ENCODE assay signal across 11 cellular contexts in genomic region chr11:64315667-64316526, GRCh38. TPM values are rescaled to one million over a fixed set of nuclear protein-coding genes. Genes with fewer than 3 reads are reported as not detected.
DNase-seq lines count a peak whose midpoint lies in the region; ATAC-seq and TF ChIP-seq lines count a peak whose summit lies in the region.
"Not testable (repeated sequence)": the region's sequence is repeated elsewhere in the genome, so short reads cannot be mapped to it uniquely, and the experiment has no call there.
"Had no signal": no experiment of that assay in that cellular context is flagged by ENCODE, and none has a peak within 500 bp of the region (broad histone marks: within the 10 kb centered on the region; RNA-seq: fewer than 3 reads in every experiment).

No MANE protein-coding gene starts in this region.

- H3K27me3 Mint-ChIP-seq in T-cell; activated naive CD4-positive, alpha-beta T cell treated with anti-CD3 and anti-CD28 coated beads for 36 hours (ENCODE audit: low read depth): not testable (repeated sequence)

- H3K4me3 Mint-ChIP-seq in T-cell: peak overlapping the region; percentile 91 to 96 (median 93)
- peak overlapping the region; percentile 94 for H3K4me3 Mint-ChIP-seq in activated naive CD4-positive, alpha-beta T cell treated with anti-CD3 and anti-CD28 coated beads for 36 hours

- H3K36me3 ChIP-seq in DOHH2 (ENCODE audit: control insufficient read depth, low read length): peaks cover 60% of the 10 kb centered on the region
- peaks cover 11% of the 10 kb centered on the region; the same call in 1 of the 2 replicates for H3K36me3 ChIP-seq in Karpas-422 (ENCODE audit: insufficient read depth, low read length)
- H3K36me3 ChIP-seq in effector memory CD4-positive, alpha-beta T cell (ENCODE audit: control insufficient read depth, insufficient read depth, low read length): peaks cover 13% of the 10 kb centered on the region
- peaks cover 15% of the 10 kb centered on the region for H3K36me3 ChIP-seq in iPS-18a (ENCODE audit: control insufficient read depth, low read depth, low read length)
- H3K36me3 ChIP-seq in neutrophil: peaks cover 47% of the 10 kb centered on the region
- H3K36me3 ChIP-seq in transverse colon: peaks cover 0 to 11% (median 3%) of the 10 kb centered on the region in 4 donors

- H3K4me1 ChIP-seq in DOHH2 (ENCODE audit: control insufficient read depth, low read length): peaks cover 28% of the 10 kb centered on the region
- H3K4me1 ChIP-seq in Karpas-422 (ENCODE audit: low read length): peaks cover 44% of the 10 kb centered on the region
- peaks cover 14% of the 10 kb centered on the region for H3K4me1 ChIP-seq in effector memory CD4-positive, alpha-beta T cell (ENCODE audit: control insufficient read depth, insufficient read depth, low read length, poor library complexity, severe bottlenecking)
- not testable (repeated sequence) for H3K4me1 ChIP-seq in iPS-18a (ENCODE audit: control insufficient read depth, low read depth, low read length)
- H3K4me1 ChIP-seq in neutrophil (ENCODE audit: control insufficient read depth in 1 of 2, insufficient read depth in 1 of 2, low read depth in 1 of 2, low read length in 1 of 2): peaks cover 26 to 31% of the 10 kb centered on the region in 2 experiments
- peaks cover 4 to 51% (median 31%) of the 10 kb centered on the region in 4 donors for H3K4me1 ChIP-seq in transverse colon

- peak overlapping the region; percentile 79 for H3K4me2 ChIP-seq in DOHH2 (ENCODE audit: low read length)
- H3K4me2 ChIP-seq in Karpas-422 (ENCODE audit: low read depth, low read length, poor library complexity, severe bottlenecking): peak overlapping the region; percentile 96

- H3K36me3 Mint-ChIP-seq in T-cell: peaks cover 20% of the 10 kb centered on the region
- H3K36me3 Mint-ChIP-seq in activated naive CD4-positive, alpha-beta T cell treated with anti-CD3 and anti-CD28 coated beads for 36 hours (ENCODE audit: low read depth): peaks cover 15% of the 10 kb centered on the region

- not testable (repeated sequence) for H3K9me3 ChIP-seq in DOHH2 (ENCODE audit: control insufficient read depth, insufficient read depth, low read length); Karpas-422 (ENCODE audit: low read length); effector memory CD4-positive, alpha-beta T cell (ENCODE audit: control insufficient read depth, low read length); iPS-18a (ENCODE audit: control insufficient read depth, low read depth, low read length); neutrophil; transverse colon

- TF ChIP-seq CTCF in DOHH2 (IDR thresholded peaks at IDR 0.05; ENCODE audit: low read depth, low read length, poor library complexity, severe bottlenecking); neutrophil (IDR thresholded peaks at IDR 0.05); transverse colon (IDR thresholded peaks at IDR 0.05): not testable (repeated sequence)

- H3K27ac ChIP-seq in DOHH2 (ENCODE audit: low read depth, low read length) (peak overlapping the region; percentile 93), Karpas-422 (ENCODE audit: low read length) (peak overlapping the region; percentile 81), neutrophil (peak overlapping the region; percentile 96), transverse colon (peak overlapping the region; percentile 95 to 99 (median 96))
- peak overlapping the region; percentile 94 for H3K27ac ChIP-seq in effector memory CD4-positive, alpha-beta T cell (ENCODE audit: insufficient read depth, low read length, poor library complexity, severe bottlenecking)
- H3K27ac ChIP-seq in iPS-18a (ENCODE audit: low read length): not testable (repeated sequence)

- H3K9ac ChIP-seq in Karpas-422 (ENCODE audit: low read length): peak overlapping the region; percentile 94
- not testable (repeated sequence) for H3K9ac ChIP-seq in iPS-18a (ENCODE audit: low read length)

- H3K27me3 ChIP-seq in DOHH2 (ENCODE audit: control insufficient read depth, low read length); Karpas-422 (ENCODE audit: low read length); effector memory CD4-positive, alpha-beta T cell (replicated peaks; ENCODE audit: control insufficient read depth, insufficient read depth, low read length, poor library complexity, severe bottlenecking); iPS-18a (ENCODE audit: control insufficient read depth, insufficient read depth, low read length); neutrophil; transverse colon: not testable (repeated sequence)

- not testable (repeated sequence) for TF ChIP-seq POLR2A in transverse colon (IDR thresholded peaks at IDR 0.05)

- H3K4me1 Mint-ChIP-seq in T-cell: peaks cover 32 to 56% (median 43%) of the 10 kb centered on the region in 3 donors
- peaks cover 39% of the 10 kb centered on the region for H3K4me1 Mint-ChIP-seq in activated naive CD4-positive, alpha-beta T cell treated with anti-CD3 and anti-CD28 coated beads for 36 hours (ENCODE audit: low read depth)

- H3K9me2 ChIP-seq in DOHH2 (replicated peaks; ENCODE audit: control insufficient read depth, low read length); Karpas-422 (replicated peaks; ENCODE audit: insufficient read depth, low read length): not testable (repeated sequence)

- not testable (repeated sequence) for TF ChIP-seq EP300 in transverse colon (IDR thresholded peaks at IDR 0.05; ENCODE audit: low read depth)

- peak overlapping the region; percentile 91 for H3K4me3 ChIP-seq in DOHH2 (ENCODE audit: low read length)
- peak overlapping the region; percentile 93 for H3K4me3 ChIP-seq in Karpas-422 (ENCODE audit: low read length)
- not testable (repeated sequence) for H3K4me3 ChIP-seq in effector memory CD4-positive, alpha-beta T cell (ENCODE audit: insufficient read depth, low read depth, low read length, poor library complexity, severe bottlenecking)
- peak overlapping the region; percentile 98 for H3K4me3 ChIP-seq in iPS-18a (ENCODE audit: low read length)
- peak overlapping the region in 1 of 2 experiments; percentile 81 for H3K4me3 ChIP-seq in neutrophil (ENCODE audit: low read depth in 1 of 2, low read length in 1 of 2)
- peak overlapping the region in 2 of 4 donors; percentile 71 to 72 for H3K4me3 ChIP-seq in transverse colon

- not testable (repeated sequence) for H4K20me1 ChIP-seq in DOHH2 (ENCODE audit: control insufficient read depth, insufficient read depth, low read depth, low read length); Karpas-422 (ENCODE audit: insufficient read depth, low read depth, low read length)

- not testable (repeated sequence) for DNase-seq in Karpas-422; T-cell; activated naive CD4-positive, alpha-beta T cell treated with anti-CD3 and anti-CD28 coated beads for 36 hours; effector memory CD4-positive, alpha-beta T cell; transverse colon

- not testable (repeated sequence) for ATAC-seq in T-cell (replicated peaks in 1 of 4)

- H3K79me2 ChIP-seq in DOHH2 (ENCODE audit: control insufficient read depth, low read length) (peaks cover 54% of the 10 kb centered on the region), Karpas-422 (ENCODE audit: low read length) (peaks cover 24% of the 10 kb centered on the region)

- in situ Hi-C loops in transverse colon (cut with MboI; ENCODE audit: low pct_ligation_motif_present in 1 of 4, low pct_unique_long_range_greater_than_20kb in 1 of 4, low sequenced_read_pairs in 3 of 4): not testable (repeated sequence)

- not testable (repeated sequence) for H2AFZ ChIP-seq in Karpas-422 (ENCODE audit: low read length)

- CTCF ChIA-PET in T-cell (lab: Charles Lee): interaction anchor here in 1 of 2 donors (2.6 kb wide), 1 partner anchor 15 kb away, joined by 22 read pairs; the partner anchor contains the start of gene CATSPERZ
- CTCF ChIA-PET in activated naive CD4-positive, alpha-beta T cell treated with anti-CD3 and anti-CD28 coated beads for 36 hours (lab: Charles Lee): interaction anchor here (2.2 to 3.8 kb wide), 2 partner anchors 14 to 25 kb away, joined by 11 to 18 read pairs; partner anchors contain the start of gene CCDC88B

- POLR2A ChIA-PET in T-cell (lab: Charles Lee): not testable (repeated sequence)

- peak overlapping the region; percentile 58 to 100 for H3K27ac Mint-ChIP-seq in T-cell
- peak overlapping the region; percentile 99 for H3K27ac Mint-ChIP-seq in activated naive CD4-positive, alpha-beta T cell treated with anti-CD3 and anti-CD28 coated beads for 36 hours

- intact Hi-C loops in activated naive CD4-positive, alpha-beta T cell treated with anti-CD3 and anti-CD28 coated beads for 36 hours (cut with micrococcal nuclease); transverse colon (cut with DNase I; ENCODE audit: low total_unique reads): not testable (repeated sequence)

- 60 to 79% methylated on average over 5 to 20 of the region's 25 CpGs for WGBS in transverse colon (ENCODE audit: low coverage in 1 of 2), 2 donors

- peaks cover 19% of the 10 kb centered on the region for H3F3A ChIP-seq in DOHH2 (ENCODE audit: control insufficient read depth, insufficient read depth)

- not testable (repeated sequence) for H3K9me3 Mint-ChIP-seq in T-cell; activated naive CD4-positive, alpha-beta T cell treated with anti-CD3 and anti-CD28 coated beads for 36 hours

RNA-seq across cellular contexts. Expression of gene TRMT112, which starts 1.5 kb away (rescaled TPM):
- total RNA-seq in Karpas-422 (2014; rRNA removed; shearing (Covaris generic); ENCODE audit: low replicate concordance): 363 and 557 TPM in 2 replicates
- total RNA-seq in T-cell: 100 to 1,000 TPM; 104 to 177 (median 151) TPM
- total RNA-seq in activated naive CD4-positive, alpha-beta T cell treated with anti-CD3 and anti-CD28 coated beads for 36 hours: 100 to 1,000 TPM; 241 to 261 TPM
- total RNA-seq in transverse colon: 10 to 100 TPM; 59.1 to 99.9 (median 82.7) TPM

RNA-seq across cellular contexts. Expression of gene PRDX5, which starts 2.0 kb away (rescaled TPM):
- total RNA-seq in Karpas-422 (2014; rRNA removed; shearing (Covaris generic); ENCODE audit: low replicate concordance): 205 and 428 TPM in 2 replicates
- 10 to 100 TPM; 35.8 to 86.7 (median 71.7) TPM for total RNA-seq in T-cell
- 100 to 1,000 TPM; 122 to 132 TPM for total RNA-seq in activated naive CD4-positive, alpha-beta T cell treated with anti-CD3 and anti-CD28 coated beads for 36 hours
- total RNA-seq in transverse colon: 100 to 1,000 TPM; 152 to 381 (median 265) TPM

RNA-seq across cellular contexts. Expression of gene ESRRA, which starts 10.6 kb away (rescaled TPM):
- total RNA-seq in Karpas-422 (2014; rRNA removed; shearing (Covaris generic); ENCODE audit: low replicate concordance): 16.0 and 33.9 TPM in 2 replicates
- total RNA-seq in T-cell (10 to 100 TPM; 20.2 to 43.1 (median 39.7) TPM), transverse colon (100 to 1,000 TPM; 142 to 272 (median 221) TPM)
- total RNA-seq in activated naive CD4-positive, alpha-beta T cell treated with anti-CD3 and anti-CD28 coated beads for 36 hours: 10 to 100 TPM; 18.5 to 21.7 TPM

RNA-seq across cellular contexts. Expression of gene CATSPERZ, which starts 15.7 kb away (rescaled TPM):
- total RNA-seq in Karpas-422 (2014; rRNA removed; shearing (Covaris generic); ENCODE audit: low replicate concordance): not detected in 2 replicates
- total RNA-seq in T-cell: under 1 TPM in 1 of 5 donors, not detected in 4; 0.40 TPM
- under 1 TPM in 1 of 2 experiments, not detected in 1; 0.67 TPM for total RNA-seq in activated naive CD4-positive, alpha-beta T cell treated with anti-CD3 and anti-CD28 coated beads for 36 hours
- total RNA-seq in transverse colon: 10 to 100 TPM in 1 of 4 donors, not detected in 3; 20.9 TPM
- total RNA-seq: fibroblast of villous mesenchyme, G401, tibial nerve had no signal

RNA-seq across cellular contexts. Expression of gene CCDC88B, which starts 24.1 kb away (rescaled TPM):
- 34.9 and 88.2 TPM in 2 replicates for total RNA-seq in Karpas-422 (2014; rRNA removed; shearing (Covaris generic); ENCODE audit: low replicate concordance)
- total RNA-seq in T-cell: 100 to 1,000 TPM; 132 to 144 (median 133) TPM
- total RNA-seq in activated naive CD4-positive, alpha-beta T cell treated with anti-CD3 and anti-CD28 coated beads for 36 hours: 10 to 100 TPM; 53.2 to 61.9 TPM
- 100 to 1,000 TPM in 1 of 4 donors, 10 to 100 TPM in 3; 24.8 to 203 (median 47.1) TPM for total RNA-seq in transverse colon
